Comparison of ENCODE assay signal across 8 cellular contexts in the genomic region with DNA sequence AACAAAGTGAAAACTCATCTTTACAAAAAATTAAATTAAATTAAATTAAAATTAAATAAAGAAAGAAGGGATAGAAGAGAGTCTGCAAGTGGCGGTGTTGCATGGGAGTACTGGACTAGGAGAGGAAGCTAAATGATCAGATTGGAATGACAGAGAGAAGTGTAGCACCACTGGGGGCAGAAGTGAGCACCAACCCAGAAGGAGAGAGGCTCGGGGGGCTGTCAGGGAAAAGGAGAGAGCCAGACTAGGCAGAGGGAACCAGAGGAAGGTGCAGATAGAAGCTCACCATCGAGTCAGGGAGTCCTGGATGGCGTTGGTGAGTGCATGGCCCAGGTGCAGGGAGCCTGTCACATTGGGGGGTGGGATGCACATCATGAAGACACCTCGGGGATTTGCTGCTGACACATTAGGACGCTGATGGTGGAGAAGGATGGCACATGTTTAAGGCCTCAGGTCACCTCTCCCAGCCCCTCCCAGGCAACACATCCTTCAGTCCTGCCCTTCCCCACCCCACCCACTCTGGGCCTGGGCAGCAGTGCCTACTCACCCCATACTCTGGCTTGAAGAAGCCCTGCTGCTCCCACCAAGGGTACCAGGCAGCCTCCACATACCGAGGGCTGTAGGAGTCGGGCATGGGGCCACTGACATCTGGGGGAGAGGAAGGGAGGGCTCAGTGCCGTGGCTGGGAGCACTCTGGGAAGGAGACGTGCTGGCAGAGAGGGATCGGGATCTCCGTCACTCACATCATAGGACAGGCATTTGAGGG. TPM values are rescaled to one million over a fixed set of nuclear protein-coding genes. Genes with fewer than 3 reads are reported as not detected.
DNase-seq lines count a peak whose midpoint lies in the region; ATAC-seq, FAIRE-seq and TF ChIP-seq lines count a peak whose summit lies in the region.

No MANE protein-coding gene starts in this region.

- no peak overlapping the region for H3K23ac ChIP-seq in mesenchymal stem cell (ENCODE audit: low read length in 2 of 2)

- no peaks in the 10 kb centered on the region for H3K27me3 Mint-ChIP-seq in central memory CD8-positive, alpha-beta T cell

- DNase-seq in NCI-H2029 treated with DMSO at 0.1 percent for 48 hours (lab: John Stamatoyannopoulos, UW) = peak; percentile 21
- no peak for DNase-seq in NCI-H2029 (lab: John Stamatoyannopoulos, UW)
- no peak for DNase-seq in HCT116 (ENCODE audit: low read depth, low spot score)
- DNase-seq in PC-9 = no peak
- no peak for DNase-seq in central memory CD8-positive, alpha-beta T cell (ENCODE audit: low spot score in 2 of 2)
- DNase-seq in mesenchymal stem cell = peak; percentile 72
- no peak for DNase-seq in small intestine

- H4K91ac ChIP-seq in mesenchymal stem cell (ENCODE audit: low read length) = no peak overlapping the region

- H3K27ac ChIP-seq in HCT116 (ENCODE audit: low read depth, low read length) (peak overlapping the region; percentile 98; the same call in 1 of the 2 replicates), PC-9 (no peak overlapping the region), mesenchymal stem cell (ENCODE audit: low read length, poor library complexity, severe bottlenecking) (no peak overlapping the region), small intestine (ENCODE audit: low read depth in 1 of 2, low read length in 1 of 2) (no peak overlapping the region)

- H3K79me1 ChIP-seq in mesenchymal stem cell (replicated peaks; ENCODE audit: low read length, poor library complexity, severe bottlenecking) = peaks cover 12% of the 10 kb centered on the region

- H3K36me3 ChIP-seq in HCT116 (ENCODE audit: control insufficient read depth in 1 of 2, insufficient read depth in 2 of 2, low read length in 2 of 2) (peaks cover 20 to 24% of the 10 kb centered on the region in 2 experiments; a peak in 3 of 4 replicates), PC-9 (ENCODE audit: low read depth) (peaks cover 15% of the 10 kb centered on the region), mesenchymal stem cell (ENCODE audit: control insufficient read depth in 1 of 2, insufficient read depth in 2 of 2, low read depth in 1 of 2, low read length in 2 of 2) (peaks cover 37% of the 10 kb centered on the region in 2 experiments), small intestine (ENCODE audit: control insufficient read depth in 2 of 2, insufficient read depth in 2 of 2, low read length in 2 of 2) (peaks cover 0 to 6% of the 10 kb centered on the region in 2 donors)

- no peak overlapping the region for H3K4me3 Mint-ChIP-seq in central memory CD8-positive, alpha-beta T cell

- H3K36me3 Mint-ChIP-seq in central memory CD8-positive, alpha-beta T cell (ENCODE audit: insufficient read depth) = peaks cover 13% of the 10 kb centered on the region

- peak overlapping the region; percentile 13 for H3K27ac Mint-ChIP-seq in central memory CD8-positive, alpha-beta T cell (ENCODE audit: low read depth)

- H2AFZ ChIP-seq in HCT116 (ENCODE audit: low read depth, low read length, poor library complexity, severe bottlenecking) (no peak overlapping the region), PC-9 (no peak overlapping the region), mesenchymal stem cell (ENCODE audit: low read depth, low read length) (no peak overlapping the region)

- H2AK5ac ChIP-seq in mesenchymal stem cell (ENCODE audit: low read length, severe bottlenecking) = no peak overlapping the region

- CTCF ChIA-PET in HCT116 (lab: Charles Lee) = interaction anchor here (0.5 to 1.8 kb wide), 11 partner anchors 15 to 138 kb away, joined by 3 to 9 read pairs (median 3); a partner anchor contains a TSS
- CTCF ChIA-PET in PC-9 (lab: Charles Lee) = interaction anchor here (0.5 kb wide), 1 partner anchor 9 kb away, joined by 3 read pairs; no protein-coding TSS in a partner anchor

- H3K4ac ChIP-seq in mesenchymal stem cell (ENCODE audit: low read depth in 1 of 2, low read length in 2 of 2) = no peak overlapping the region

- no peak for FAIRE-seq in small intestine (lab: Jason Lieb, UNC)

- H3K14ac ChIP-seq in mesenchymal stem cell (ENCODE audit: low read length in 2 of 2) = no peak overlapping the region

- H3K4me3 ChIP-seq in HCT116 (replicated peaks in 1 of 2; ENCODE audit: low read depth in 1 of 2, low read length in 2 of 2) (peak overlapping the region in 1 of 2 experiments; percentile 93; a peak in 1 of 4 replicates), PC-9 (peak overlapping the region; percentile 86; the same call in 1 of the 2 replicates), mesenchymal stem cell (ENCODE audit: insufficient read depth in 1 of 2, low read depth in 1 of 2, low read length in 2 of 2) (no peak overlapping the region), small intestine (ENCODE audit: low read depth in 1 of 2, low read length in 2 of 2) (no peak overlapping the region)

- H2BK120ac ChIP-seq in mesenchymal stem cell (ENCODE audit: low read depth, low read length) = no peak overlapping the region

- ATAC-seq in HCT116 (no peak; the same call in 1 of the 2 replicates), GM21381 (IDR thresholded peaks at IDR 0.05; ENCODE audit: unreplicated experiment) (no peak)
- ATAC-seq in central memory CD8-positive, alpha-beta T cell (replicated peaks; ENCODE audit: extremely low read depth, poor library complexity, severe bottlenecking) = no peak

- peak overlapping the region; percentile 12 for H4K8ac ChIP-seq in mesenchymal stem cell (ENCODE audit: low read length)

- H3K4me1 Mint-ChIP-seq in central memory CD8-positive, alpha-beta T cell = peaks cover 24% of the 10 kb centered on the region

- BruUV-seq in HCT116 (replicated peaks; lab: Mats Ljungman, UMichigan) (no TSS peak), PC-9 (replicated peaks; lab: Mats Ljungman, UMichigan) (no TSS peak)

- 0 out of 2 replicates have a peak, but pooled peaks cover 5% of the 10 kb centered on the region for H4K20me1 ChIP-seq in HCT116 (ENCODE audit: insufficient read depth)
- no peaks in the 10 kb centered on the region; the same call in 1 of the 2 replicates for H4K20me1 ChIP-seq in PC-9 (ENCODE audit: insufficient read depth)

- POLR2A ChIA-PET in HCT116 (lab: Charles Lee) (interaction anchor here (0.9 to 2.1 kb wide), 3 partner anchors 36 to 48 kb away, joined by 3 to 6 read pairs (median 6); a partner anchor contains a TSS), PC-9 (lab: Charles Lee; ENCODE audit: unreplicated experiment) (interaction anchor here (0.6 kb wide), 2 partner anchors 14 to 995 kb away, joined by 3 to 6 read pairs; a partner anchor contains a TSS)

- TF ChIP-seq CTCF in HCT116 (IDR thresholded peaks at IDR 0.05 in 2 of 3, conservative IDR thresholded peaks at IDR 0.05 in 1 of 3; ENCODE audit: borderline replicate concordance in 1 of 3, insufficient read depth in 1 of 3, low read depth in 2 of 3, low read length in 2 of 3) (peak; percentile 37 to 71 (median 56); a peak in 5 of 6 replicates), PC-9 (conservative IDR thresholded peaks at IDR 0.05) (peak; percentile 60; the same call in 1 of the 2 replicates)

- no peaks in the 10 kb centered on the region for H3K9me3 Mint-ChIP-seq in central memory CD8-positive, alpha-beta T cell

- H2BK15ac ChIP-seq in mesenchymal stem cell (ENCODE audit: low read depth, poor library complexity, severe bottlenecking) = no peak overlapping the region

- intact Hi-C loops in HCT116 (cut with micrococcal nuclease) = no loop called here
- intact Hi-C loops in PC-9 (cut with micrococcal nuclease; ENCODE audit: unreplicated experiment) = loop anchor here (1.0 to 2.0 kb wide), 3 partner anchors 39 to 71 kb away; a partner anchor contains a TSS

- H3K18ac ChIP-seq in mesenchymal stem cell (ENCODE audit: low read depth in 1 of 2, low read length in 2 of 2) = no peak overlapping the region

- RAD21 ChIA-PET in HCT116 (lab: Charles Lee; ENCODE audit: low non-redundant PET in 1 of 2, low total read pairs in 2 of 2, uncharacterized antibody in 2 of 2, unreplicated experiment in 2 of 2) = interaction anchor here in 1 of 2 experiments (0.7 kb wide), 1 partner anchor 18 kb away, joined by 3 read pairs; no protein-coding TSS in a partner anchor

- no peak overlapping the region for H2BK12ac ChIP-seq in mesenchymal stem cell (ENCODE audit: low read length in 2 of 2)

- no peaks in the 10 kb centered on the region for H3K9me2 ChIP-seq in HCT116 (ENCODE audit: insufficient read depth)
- no peaks in the 10 kb centered on the region for H3K9me2 ChIP-seq in PC-9 (ENCODE audit: insufficient read depth)

- no peak overlapping the region for H2BK5ac ChIP-seq in mesenchymal stem cell (ENCODE audit: low read depth, low read length, poor library complexity, severe bottlenecking)

- H3K9me3 ChIP-seq in HCT116 (ENCODE audit: control insufficient read depth in 1 of 2, insufficient read depth in 1 of 2, low read depth in 1 of 2, low read length in 2 of 2) (no peaks in the 10 kb centered on the region), PC-9 (ENCODE audit: insufficient read depth, low read depth) (no peaks in the 10 kb centered on the region), mesenchymal stem cell (ENCODE audit: control insufficient read depth, low read length) (no peaks in the 10 kb centered on the region), small intestine (ENCODE audit: control insufficient read depth, low read depth) (no peaks in the 10 kb centered on the region)

- H3K9ac ChIP-seq in HCT116 (ENCODE audit: low read length) = no peak overlapping the region
- no peak overlapping the region for H3K9ac ChIP-seq in mesenchymal stem cell (ENCODE audit: low read length)

- peak; percentile 27; the same call in 1 of the 2 replicates for TF ChIP-seq RAD21 in HCT116 (IDR thresholded peaks at IDR 0.05; ENCODE audit: low read depth)

- TF ChIP-seq POLR2A in HCT116 (IDR thresholded peaks at IDR 0.05; ENCODE audit: borderline replicate concordance, extremely low read depth, insufficient read depth, insufficient read length) = no peak

- H3K27me3 ChIP-seq in HCT116 (ENCODE audit: insufficient read depth, low read length) (no peaks in the 10 kb centered on the region), PC-9 (ENCODE audit: insufficient read depth, low read depth) (no peaks in the 10 kb centered on the region), mesenchymal stem cell (ENCODE audit: control insufficient read depth in 1 of 2, insufficient read depth in 1 of 2, low read length in 2 of 2) (no peaks in the 10 kb centered on the region), small intestine (ENCODE audit: control insufficient read depth in 2 of 2, insufficient read depth in 2 of 2, low read length in 2 of 2) (no peaks in the 10 kb centered on the region)

- peaks cover 69% of the 10 kb centered on the region for H3K79me2 ChIP-seq in HCT116 (ENCODE audit: insufficient read depth, low read length)
- peaks cover 52% of the 10 kb centered on the region for H3K79me2 ChIP-seq in PC-9 (ENCODE audit: low read depth)

- H3F3A ChIP-seq in PC-9 (ENCODE audit: insufficient read depth, low read depth) = peaks cover 50% of the 10 kb centered on the region

- 69% methylated on average over 12 of the region's 12 CpGs for WGBS in mesenchymal stem cell
- 71 to 75% (median 74%) methylated on average over 11 to 12 of the region's 12 CpGs for WGBS in small intestine, 3 donors

- H3K4me1 ChIP-seq in HCT116 (ENCODE audit: control insufficient read depth in 1 of 2, insufficient read depth in 2 of 2, low read length in 2 of 2) = peaks cover 23 to 40% of the 10 kb centered on the region in 2 experiments
- peaks cover 28% of the 10 kb centered on the region for H3K4me1 ChIP-seq in PC-9 (replicated peaks; ENCODE audit: insufficient read depth)
- peaks cover 15% of the 10 kb centered on the region for H3K4me1 ChIP-seq in mesenchymal stem cell (ENCODE audit: control insufficient read depth, insufficient read depth, low read depth, low read length)
- peaks cover 0 to 2% of the 10 kb centered on the region in 2 donors for H3K4me1 ChIP-seq in small intestine (ENCODE audit: control insufficient read depth in 2 of 2, insufficient read depth in 1 of 2, low read depth in 1 of 2, low read length in 1 of 2)

- H3K4me2 ChIP-seq in HCT116 (ENCODE audit: low read length) (peak overlapping the region; percentile 99), PC-9 (peak overlapping the region; percentile 96), mesenchymal stem cell (ENCODE audit: low read length, poor library complexity, severe bottlenecking) (no peak overlapping the region)

RNA-seq across cellular contexts. Expression of a gene that starts 4.0 kb away (rescaled TPM):
- total RNA-seq in HCT116 (2021; ENCODE audit: unreplicated experiment) (254 TPM), PC-9 (2021) (99.6 and 124 TPM in 2 replicates)
- polyA plus RNA-seq in HCT116 (2012) = 165 and 178 TPM in 2 replicates
- polyA plus RNA-seq in mesenchymal stem cell (2013, experiment 1 of 2) = 36.2 TPM
- polyA plus RNA-seq in mesenchymal stem cell (2013, experiment 2 of 2) = 34.7 TPM
- 10 to 100 TPM; 19.9 to 42.4 (median 22.4) TPM for polyA plus RNA-seq in small intestine

RNA-seq across cellular contexts. Expression of a gene that starts 14.4 kb away (rescaled TPM):
- 14.6 TPM for total RNA-seq in HCT116 (2021; ENCODE audit: unreplicated experiment)
- polyA plus RNA-seq in HCT116 (2012) = 11.7 and 13.0 TPM in 2 replicates
- 6.0 and 9.6 TPM in 2 replicates for total RNA-seq in PC-9 (2021)
- 0.39 TPM for polyA plus RNA-seq in mesenchymal stem cell (2013, experiment 1 of 2)
- 0.16 TPM for polyA plus RNA-seq in mesenchymal stem cell (2013, experiment 2 of 2)
- polyA plus RNA-seq in small intestine = 1 to 10 TPM; 2.9 to 9.8 (median 3.0) TPM

RNA-seq across cellular contexts. Expression of a gene that starts 15.3 kb away (rescaled TPM):
- total RNA-seq in HCT116 (2021; ENCODE audit: unreplicated experiment) = 89.7 TPM
- 98.8 and 102 TPM in 2 replicates for polyA plus RNA-seq in HCT116 (2012)
- total RNA-seq in PC-9 (2021) = 67.5 and 74.3 TPM in 2 replicates
- polyA plus RNA-seq in mesenchymal stem cell (2013, experiment 1 of 2) = 56.3 TPM
- 60.3 TPM for polyA plus RNA-seq in mesenchymal stem cell (2013, experiment 2 of 2)
- 10 to 100 TPM; 27.3 to 90.2 (median 29.7) TPM for polyA plus RNA-seq in small intestine

RNA-seq across cellular contexts. Expression of a gene that starts 23.6 kb away (rescaled TPM):
- total RNA-seq in HCT116 (2021; ENCODE audit: unreplicated experiment) (0.12 TPM), PC-9 (2021) (2.3 and 2.6 TPM in 2 replicates)
- polyA plus RNA-seq in HCT116 (2012) = 0.20 and 0.42 TPM in 2 replicates
- polyA plus RNA-seq in mesenchymal stem cell (2013, experiment 1 of 2) = 0.70 TPM
- polyA plus RNA-seq in mesenchymal stem cell (2013, experiment 2 of 2) = 0.64 TPM
- polyA plus RNA-seq in small intestine = 1 to 10 TPM in 1 of 3 donors, under 1 TPM in 2; 0.27 to 1.3 (median 0.94) TPM

RNA-seq across cellular contexts. Expression of a gene that starts 23.8 kb away (rescaled TPM):
- 5.0 TPM for total RNA-seq in HCT116 (2021; ENCODE audit: unreplicated experiment)
- 0.55 and 2.8 TPM in 2 replicates for polyA plus RNA-seq in HCT116 (2012)
- total RNA-seq in PC-9 (2021) = 378 and 385 TPM in 2 replicates
- 42.7 TPM for polyA plus RNA-seq in mesenchymal stem cell (2013, experiment 1 of 2)
- polyA plus RNA-seq in mesenchymal stem cell (2013, experiment 2 of 2) = 44.5 TPM
- polyA plus RNA-seq in small intestine = 10 to 100 TPM in 2 of 3 donors, 1 to 10 TPM in 1; 9.7 to 36.4 (median 15.0) TPM

Comparison
In these comparisons a context has a peak if more than half of its experiments do, and no peak if none do; other contexts are left out.
1. DNase-seq: peak in NCI-H2029 treated with DMSO at 0.1 percent for 48 hours (single experiment) and mesenchymal stem cell (single experiment); none in NCI-H2029 (single experiment), HCT116 (single experiment), PC-9 (0 of 2), central memory CD8-positive, alpha-beta T cell (0 of 2) and small intestine (single experiment).